In genomic region chr19:10061717-10062310, GRCh38 we compare ENCODE assay signal across 1 cellular context.
TF ChIP-seq lines count a peak whose summit lies in the region.

No MANE protein-coding gene starts in this region.

TF ChIP-seq in K562, 482 proteins besides CTCF, POLR2A, EP300 and RAD21 (continues in another document):
- TF ChIP-seq TEAD2 (tag; IDR thresholded peaks at IDR 0.05): no peak
- TF ChIP-seq ZNF764 (CRISPR knock-in tag; IDR thresholded peaks at IDR 0.05; ENCODE audit: low read depth): no peak
- peak; percentile 67 to 88 for TF ChIP-seq MNT (conservative IDR thresholded peaks at IDR 0.05)
- TF ChIP-seq TCF3 (CRISPR knock-in tag; IDR thresholded peaks at IDR 0.05): no peak
- TF ChIP-seq ZNF444 (CRISPR knock-in tag; IDR thresholded peaks at IDR 0.05): no peak
- TF ChIP-seq, protein P1, sequence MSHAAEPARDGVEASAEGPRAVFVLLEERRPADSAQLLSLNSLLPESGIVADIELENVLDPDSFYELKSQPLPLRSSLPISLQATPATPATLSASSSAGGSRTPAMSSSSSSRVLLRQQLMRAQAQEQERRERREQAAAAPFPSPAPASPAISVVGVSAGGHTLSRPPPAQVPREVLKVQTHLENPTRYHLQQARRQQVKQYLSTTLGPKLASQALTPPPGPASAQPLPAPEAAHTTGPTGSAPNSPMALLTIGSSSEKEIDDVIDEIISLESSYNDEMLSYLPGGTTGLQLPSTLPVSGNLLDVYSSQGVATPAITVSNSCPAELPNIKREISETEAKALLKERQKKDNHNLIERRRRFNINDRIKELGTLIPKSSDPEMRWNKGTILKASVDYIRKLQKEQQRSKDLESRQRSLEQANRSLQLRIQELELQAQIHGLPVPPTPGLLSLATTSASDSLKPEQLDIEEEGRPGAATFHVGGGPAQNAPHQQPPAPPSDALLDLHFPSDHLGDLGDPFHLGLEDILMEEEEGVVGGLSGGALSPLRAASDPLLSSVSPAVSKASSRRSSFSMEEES (CRISPR knock-in tag; IDR thresholded peaks at IDR 0.05): no peak
- TF ChIP-seq ARID4B (CRISPR knock-in tag; IDR thresholded peaks at IDR 0.05): peak; percentile 93
- TF ChIP-seq CBX5 (IDR thresholded peaks at IDR 0.05; ENCODE audit: borderline replicate concordance, low read depth): 0 out of 2 replicates have a peak, but pooled peaks have one; percentile 13
- 0 out of 4 replicates have a peak, but pooled peaks of 1 of the 2 experiments have one; percentile 46 for TF ChIP-seq KDM4B (IDR thresholded peaks at IDR 0.05; ENCODE audit: borderline replicate concordance in 2 of 2, low read depth in 1 of 2)
- TF ChIP-seq HDAC1 (IDR thresholded peaks at IDR 0.05): peak in 1 of 2 experiments; percentile 61; a peak in 2 of 4 replicates
- TF ChIP-seq CREM (IDR thresholded peaks at IDR 0.05; ENCODE audit: low read depth): peak; percentile 58
- TF ChIP-seq USF2 (CRISPR knock-in tag; IDR thresholded peaks at IDR 0.05): peak; percentile 28; the same call in 1 of the 2 replicates
- TF ChIP-seq ZNF175 (CRISPR knock-in tag; IDR thresholded peaks at IDR 0.05; ENCODE audit: low read depth): peak; percentile 75; the same call in 1 of the 2 replicates
- TF ChIP-seq, protein P2, sequence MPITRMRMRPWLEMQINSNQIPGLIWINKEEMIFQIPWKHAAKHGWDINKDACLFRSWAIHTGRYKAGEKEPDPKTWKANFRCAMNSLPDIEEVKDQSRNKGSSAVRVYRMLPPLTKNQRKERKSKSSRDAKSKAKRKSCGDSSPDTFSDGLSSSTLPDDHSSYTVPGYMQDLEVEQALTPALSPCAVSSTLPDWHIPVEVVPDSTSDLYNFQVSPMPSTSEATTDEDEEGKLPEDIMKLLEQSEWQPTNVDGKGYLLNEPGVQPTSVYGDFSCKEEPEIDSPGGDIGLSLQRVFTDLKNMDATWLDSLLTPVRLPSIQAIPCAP (CRISPR knock-in tag; IDR thresholded peaks at IDR 0.05; ENCODE audit: borderline replicate concordance): 0 out of 2 replicates have a peak, but pooled peaks have one; percentile 49
- peak; percentile 38; the same call in 1 of the 2 replicates for TF ChIP-seq DMBX1 (CRISPR knock-in tag; IDR thresholded peaks at IDR 0.05; ENCODE audit: borderline replicate concordance)
- peak in 1 of 2 experiments; percentile 71; a peak in 2 of 4 replicates for TF ChIP-seq RCOR1 (IDR thresholded peaks at IDR 0.05; ENCODE audit: borderline replicate concordance in 1 of 2, low read depth in 2 of 2, low read length in 2 of 2)
- peak; percentile 95 for TF ChIP-seq VEZF1 (CRISPR knock-in tag; IDR thresholded peaks at IDR 0.05)
- peak; percentile 34; the same call in 1 of the 2 replicates for TF ChIP-seq ZBTB7A (IDR thresholded peaks at IDR 0.05; ENCODE audit: borderline replicate concordance, control insufficient read depth, low read depth, low read length)
- TF ChIP-seq ZNF551 (CRISPR knock-in tag; IDR thresholded peaks at IDR 0.05): no peak
- TF ChIP-seq NR1H2 (CRISPR knock-in tag; IDR thresholded peaks at IDR 0.05): no peak
- TF ChIP-seq ETV6 (IDR thresholded peaks at IDR 0.05; ENCODE audit: borderline replicate concordance in 1 of 2, low read depth in 2 of 2, low read length in 1 of 2): no peak
- no peak for TF ChIP-seq ETV6 (CRISPR knock-in tag; IDR thresholded peaks at IDR 0.05; ENCODE audit: borderline replicate concordance)
- TF ChIP-seq TGIF2 (CRISPR knock-in tag; IDR thresholded peaks at IDR 0.05): no peak
- TF ChIP-seq ZNF232 (CRISPR knock-in tag; IDR thresholded peaks at IDR 0.05): 0 out of 2 replicates have a peak, but pooled peaks have one; percentile 56
- TF ChIP-seq ZNF766 (CRISPR knock-in tag; conservative IDR thresholded peaks at IDR 0.05): peak; percentile 66; the same call in 1 of the 2 replicates
- TF ChIP-seq FOXJ3 (CRISPR knock-in tag; IDR thresholded peaks at IDR 0.05): peak; percentile 69
- TF ChIP-seq ZC3H11A (IDR thresholded peaks at IDR 0.05; ENCODE audit: low read depth, low read length): no peak
- peak; percentile 29 for TF ChIP-seq ZNF146 (CRISPR knock-in tag; IDR thresholded peaks at IDR 0.05; ENCODE audit: unreplicated experiment)
- peak; percentile 97 for TF ChIP-seq MIER1 (IDR thresholded peaks at IDR 0.05; ENCODE audit: low read depth)
- no peak for TF ChIP-seq CBFB (CRISPR knock-in tag; IDR thresholded peaks at IDR 0.05)
- TF ChIP-seq ZBTB40 (IDR thresholded peaks at IDR 0.05): peak; percentile 80
- 0 out of 2 replicates have a peak, but pooled peaks have one; percentile 35 for TF ChIP-seq ZBTB40 (CRISPR knock-in tag; IDR thresholded peaks at IDR 0.05)
- peak; percentile 78 to 98; a peak in 2 of 4 replicates for TF ChIP-seq SIN3A (IDR thresholded peaks at IDR 0.05; ENCODE audit: borderline replicate concordance in 2 of 2, control insufficient read depth in 1 of 2, low read depth in 2 of 2, low read length in 2 of 2)
- TF ChIP-seq GABPB1 (CRISPR knock-in tag; IDR thresholded peaks at IDR 0.05): peak; percentile 62
- no peak for TF ChIP-seq ETV1 (tag; conservative IDR thresholded peaks at IDR 0.05; ENCODE audit: low read depth)
- peak; percentile 94 for TF ChIP-seq NCOA6 (IDR thresholded peaks at IDR 0.05)
